In genomic region chr1:53408755-53409129, GRCh38 we compare ENCODE assay signal across 18 cellular contexts. TPM values are rescaled to one million over a fixed set of nuclear protein-coding genes. Genes with fewer than 3 reads are reported as not detected.
DNase-seq lines count a peak whose midpoint lies in the region; ATAC-seq, FAIRE-seq and TF ChIP-seq lines count a peak whose summit lies in the region.
"Had no signal": no experiment of that assay in that cellular context is flagged by ENCODE, and none has a peak within 500 bp of the region (broad histone marks: within the 10 kb centered on the region; RNA-seq: fewer than 3 reads in every experiment).

No MANE protein-coding gene starts in this region.

- no peak overlapping the region for H3K14ac ChIP-seq in H9 (ENCODE audit: insufficient read depth, low read length)
- no peak overlapping the region for H3K14ac ChIP-seq in neuronal stem cell (ENCODE audit: low read length)

- H3K23ac ChIP-seq in H9 (ENCODE audit: insufficient read length, low read depth, low read length) (no peak overlapping the region), neuronal stem cell (ENCODE audit: low read depth, low read length, poor library complexity) (no peak overlapping the region)

- H3K4me1 ChIP-seq in BLaER1: peaks cover 32% of the 10 kb centered on the region
- no peaks in the 10 kb centered on the region for H3K4me1 ChIP-seq in H9 (ENCODE audit: insufficient read depth, low read length)
- peaks cover 0 to 3% of the 10 kb centered on the region in 2 donors for H3K4me1 ChIP-seq in neuronal stem cell (ENCODE audit: control insufficient read depth in 2 of 2, insufficient read depth in 1 of 2, low read depth in 1 of 2, low read length in 2 of 2)

- H3K27me3 ChIP-seq in BLaER1 (no peaks in the 10 kb centered on the region), H9 (ENCODE audit: insufficient read depth, low read length) (no peaks in the 10 kb centered on the region), neuronal stem cell (ENCODE audit: control insufficient read depth in 3 of 3, insufficient read depth in 3 of 3, low read depth in 1 of 3, low read length in 3 of 3) (peaks cover 0 to 77% (median 0%) of the 10 kb centered on the region in 3 experiments)

- H2BK120ac ChIP-seq in H9 (ENCODE audit: low read depth, low read length, poor library complexity, severe bottlenecking): no peak overlapping the region
- no peak overlapping the region for H2BK120ac ChIP-seq in neuronal stem cell (ENCODE audit: low read depth, low read length)

- H3K4me3 Mint-ChIP-seq in H9: no peak overlapping the region
- peak overlapping the region; percentile 13 for H3K4me3 Mint-ChIP-seq in stimulated activated effector memory CD8-positive, alpha-beta T cell treated with anti-CD3 and anti-CD28 coated beads, Interleukin-12 subunit alpha, Interleukin-12 subunit beta, amount 100 ng/mL, for 72 hours
- H3K4me3 Mint-ChIP-seq in activated CD4-positive, alpha-beta T cell treated with anti-CD3 and anti-CD28 coated beads, Interleukin-2, amount 10 ng/mL, durations not matched to agents 24 days and 14 days: no peak overlapping the region

- no peak for TF ChIP-seq CTCF in H9 (conservative IDR thresholded peaks at IDR 0.05)
- no peak for TF ChIP-seq CTCF in D721Med (IDR thresholded peaks at IDR 0.05; ENCODE audit: insufficient read depth, missing control alignments)

- H3K4me3 ChIP-seq in BLaER1 (peak overlapping the region; percentile 30; the same call in 1 of the 2 replicates), neuronal stem cell (ENCODE audit: low read length in 2 of 2) (no peak overlapping the region)

- H2BK20ac ChIP-seq in H9 (ENCODE audit: low read depth, low read length, poor library complexity, severe bottlenecking): no peak overlapping the region

- no peak overlapping the region for H2BK12ac ChIP-seq in H9 (ENCODE audit: insufficient read length, low read depth, low read length)
- no peak overlapping the region for H2BK12ac ChIP-seq in neuronal stem cell (ENCODE audit: low read length)

- H3K27me3 Mint-ChIP-seq in H9 (ENCODE audit: low read depth): peaks cover 17% of the 10 kb centered on the region
- H3K27me3 Mint-ChIP-seq in activated CD4-positive, alpha-beta T cell treated with anti-CD3 and anti-CD28 coated beads, Interleukin-2, amount 10 ng/mL, durations not matched to agents 24 days and 14 days: peaks cover 2% of the 10 kb centered on the region
- H3K27me3 Mint-ChIP-seq: CD4-positive, alpha-beta memory T cell had no signal

- H2AFZ ChIP-seq in H9 (ENCODE audit: low read length) (no peak overlapping the region), neuronal stem cell (ENCODE audit: low read length) (no peak overlapping the region)

- H3T11ph ChIP-seq in H9 (ENCODE audit: low read length): no peak overlapping the region

- FAIRE-seq in D721Med (lab: Jason Lieb, UNC): no peak
- FAIRE-seq: GM12892 had no signal

- H3K9me3 Mint-ChIP-seq in H9: no peaks in the 10 kb centered on the region
- no peaks in the 10 kb centered on the region for H3K9me3 Mint-ChIP-seq in stimulated activated effector memory CD8-positive, alpha-beta T cell treated with anti-CD3 and anti-CD28 coated beads, Interleukin-12 subunit alpha, Interleukin-12 subunit beta, amount 100 ng/mL, for 72 hours
- no peaks in the 10 kb centered on the region for H3K9me3 Mint-ChIP-seq in activated CD4-positive, alpha-beta T cell treated with anti-CD3 and anti-CD28 coated beads, Interleukin-2, amount 10 ng/mL, durations not matched to agents 24 days and 14 days

- H3K4me1 Mint-ChIP-seq in H9: peaks cover 14 to 31% of the 10 kb centered on the region in 2 experiments
- peaks cover 66% of the 10 kb centered on the region for H3K4me1 Mint-ChIP-seq in stimulated activated effector memory CD8-positive, alpha-beta T cell treated with anti-CD3 and anti-CD28 coated beads, Interleukin-12 subunit alpha, Interleukin-12 subunit beta, amount 100 ng/mL, for 72 hours
- H3K4me1 Mint-ChIP-seq in activated CD4-positive, alpha-beta T cell treated with anti-CD3 and anti-CD28 coated beads, Interleukin-2, amount 10 ng/mL, durations not matched to agents 24 days and 14 days: peaks cover 40% of the 10 kb centered on the region

- H3K18ac ChIP-seq in H9 (ENCODE audit: insufficient read length, low read depth, low read length) (no peak overlapping the region), neuronal stem cell (ENCODE audit: low read length) (no peak overlapping the region)

- no peak overlapping the region for H2AK5ac ChIP-seq in H9 (ENCODE audit: insufficient read length, low read length)
- peak overlapping the region; percentile 32 for H2AK5ac ChIP-seq in neuronal stem cell (ENCODE audit: low read depth, low read length)

- no peak overlapping the region for H3K56ac ChIP-seq in H9 (ENCODE audit: insufficient read length, low read depth, low read length)

- H2BK15ac ChIP-seq in H9 (ENCODE audit: low read depth, low read length) (no peak overlapping the region), neuronal stem cell (ENCODE audit: low read length) (no peak overlapping the region)

- no peaks in the 10 kb centered on the region for H4K20me1 ChIP-seq in BLaER1
- H4K20me1 ChIP-seq in H9 (ENCODE audit: control insufficient read depth, insufficient read depth, insufficient read length): no peaks in the 10 kb centered on the region

- peak overlapping the region; percentile 62 for H3K27ac ChIP-seq in BLaER1
- H3K27ac ChIP-seq in H9 (ENCODE audit: insufficient read length, low read depth, low read length): no peak overlapping the region
- H3K27ac ChIP-seq in neuronal stem cell (replicated peaks; ENCODE audit: low read length): no peak overlapping the region
- H3K27ac ChIP-seq: C4-2B, HL-60 had no signal

- H3K27ac Mint-ChIP-seq in H9: no peak overlapping the region
- H3K27ac Mint-ChIP-seq in stimulated activated effector memory CD8-positive, alpha-beta T cell treated with anti-CD3 and anti-CD28 coated beads, Interleukin-12 subunit alpha, Interleukin-12 subunit beta, amount 100 ng/mL, for 72 hours: peak overlapping the region; percentile 96
- no peak overlapping the region for H3K27ac Mint-ChIP-seq in activated CD4-positive, alpha-beta T cell treated with anti-CD3 and anti-CD28 coated beads, Interleukin-2, amount 10 ng/mL, durations not matched to agents 24 days and 14 days

- H4K5ac ChIP-seq in H9 (ENCODE audit: insufficient read length, low read depth, low read length): no peak overlapping the region

- H3K23me2 ChIP-seq in H9 (ENCODE audit: insufficient read length, low read depth, low read length, poor library complexity, severe bottlenecking): no peaks in the 10 kb centered on the region

- no peak overlapping the region; the same call in 1 of the 2 replicates for H3K4ac ChIP-seq in H9 (ENCODE audit: low read depth, low read length)
- no peak overlapping the region for H3K4ac ChIP-seq in neuronal stem cell (ENCODE audit: low read length)

- H3K36me3 ChIP-seq in BLaER1 (no peaks in the 10 kb centered on the region), neuronal stem cell (replicated peaks in 1 of 2; ENCODE audit: control insufficient read depth in 2 of 2, insufficient read depth in 2 of 2, low read length in 2 of 2) (no peaks in the 10 kb centered on the region)

- no CpG with 5 or more reads among the region's 7 CpGs for WGBS in H9 (ENCODE audit: extremely low coverage, insufficient read length, low lambda C conversion rate)
- WGBS in neuronal stem cell (ENCODE audit: extremely low coverage in 2 of 2, insufficient read length in 2 of 2, insufficient replicate concordance in 1 of 2), 2 donors: no CpG with 5 or more reads among the region's 7 CpGs

- H3K9me3 ChIP-seq in BLaER1 (no peaks in the 10 kb centered on the region), H9 (ENCODE audit: control insufficient read depth, low read depth, low read length) (no peaks in the 10 kb centered on the region), neuronal stem cell (replicated peaks in 1 of 2; ENCODE audit: control insufficient read depth in 2 of 2, insufficient read depth in 1 of 2, low read depth in 1 of 2, low read length in 2 of 2) (no peaks in the 10 kb centered on the region)

- H3K79me2 ChIP-seq in H9 (ENCODE audit: insufficient read depth, low read length): no peaks in the 10 kb centered on the region

- H3K9ac ChIP-seq in BLaER1 (peak overlapping the region; percentile 5; the same call in 1 of the 2 replicates), H9 (ENCODE audit: extremely low read depth, insufficient read length, low read length) (no peak overlapping the region), neuronal stem cell (ENCODE audit: low read depth, low read length, poor library complexity) (no peak overlapping the region)

- intact Hi-C loops in activated CD4-positive, alpha-beta T cell treated with anti-CD3 and anti-CD28 coated beads, Interleukin-2, amount 10 ng/mL, durations not matched to agents 24 days and 14 days (cut with micrococcal nuclease): no loop called here

- no peak overlapping the region for H4K8ac ChIP-seq in H9 (replicated peaks; ENCODE audit: insufficient read length, low read depth, low read length)
- no peak overlapping the region for H4K8ac ChIP-seq in neuronal stem cell (ENCODE audit: low read depth, low read length)

- no peak for ATAC-seq in stimulated activated effector memory CD8-positive, alpha-beta T cell treated with anti-CD3 and anti-CD28 coated beads, Interleukin-12 subunit alpha, Interleukin-12 subunit beta, amount 100 ng/mL, for 72 hours
- ATAC-seq: HCT116 had no signal

- H2BK5ac ChIP-seq in H9 (ENCODE audit: insufficient read length, low read length) (no peak overlapping the region), neuronal stem cell (ENCODE audit: low read length) (no peak overlapping the region)

- H4K91ac ChIP-seq in H9 (ENCODE audit: insufficient read length, low read depth, low read length) (peak overlapping the region; percentile 54), neuronal stem cell (ENCODE audit: low read depth, low read length, poor library complexity) (no peak overlapping the region)

- H3K79me1 ChIP-seq in H9 (ENCODE audit: insufficient read depth, low read depth, low read length, poor library complexity, severe bottlenecking) (no peaks in the 10 kb centered on the region), neuronal stem cell (ENCODE audit: low read depth, low read length) (no peaks in the 10 kb centered on the region)

- H3K36me3 Mint-ChIP-seq in H9 (ENCODE audit: insufficient read depth in 1 of 3, low read depth in 3 of 3): no peaks in the 10 kb centered on the region; a peak in 2 of 7 replicates
- peaks cover 6% of the 10 kb centered on the region for H3K36me3 Mint-ChIP-seq in stimulated activated effector memory CD8-positive, alpha-beta T cell treated with anti-CD3 and anti-CD28 coated beads, Interleukin-12 subunit alpha, Interleukin-12 subunit beta, amount 100 ng/mL, for 72 hours
- no peaks in the 10 kb centered on the region for H3K36me3 Mint-ChIP-seq in activated CD4-positive, alpha-beta T cell treated with anti-CD3 and anti-CD28 coated beads, Interleukin-2, amount 10 ng/mL, durations not matched to agents 24 days and 14 days (ENCODE audit: low read depth)
- H3K36me3 Mint-ChIP-seq: CD4-positive, alpha-beta memory T cell had no signal

- DNase-seq in H9: no peak
- DNase-seq in neuronal stem cell (ENCODE audit: low spot score): no peak
- no peak for DNase-seq in stimulated activated effector memory CD8-positive, alpha-beta T cell treated with anti-CD3 and anti-CD28 coated beads, Interleukin-12 subunit alpha, Interleukin-12 subunit beta, amount 100 ng/mL, for 72 hours (ENCODE audit: low spot score in 2 of 2)
- DNase-seq in T-helper 9 cell: no peak
- DNase-seq in D721Med (ENCODE audit: insufficient read length, low spot score): no peak
- DNase-seq in activated CD4-positive, alpha-beta T cell treated with anti-CD3 and anti-CD28 coated beads, Interleukin-2, amount 10 ng/mL, durations not matched to agents 24 days and 14 days: no peak
- DNase-seq: ACHN; CD4-positive, alpha-beta memory T cell; COR-L47; DND-41; GDM1 had no signal

- H3K4me2 ChIP-seq in BLaER1 (peak overlapping the region; percentile 86), H9 (ENCODE audit: insufficient read depth, insufficient read length, low read length) (no peak overlapping the region), neuronal stem cell (ENCODE audit: insufficient read depth, low read length, poor library complexity, severe bottlenecking) (no peak overlapping the region)

RNA-seq across cellular contexts. Expression of gene DMRTB1, which starts 50.5 kb away (rescaled TPM):
- not detected in 2 replicates for total RNA-seq in H9 (2021)
- polyA plus RNA-seq in neuronal stem cell (2013, experiment 1 of 2): 0.03 TPM
- polyA plus RNA-seq in neuronal stem cell (2013, experiment 2 of 2): not detected
- total RNA-seq in activated CD4-positive, alpha-beta T cell treated with anti-CD3 and anti-CD28 coated beads, Interleukin-2, amount 10 ng/mL, durations not matched to agents 24 days and 14 days: not detected in 2 replicates
- total RNA-seq: A172; CD4-positive, alpha-beta memory T cell; H4 had no signal
- polyA plus RNA-seq: CD4-positive, alpha-beta memory T cell had no signal
